ENCODE assay signal across 11 cellular contexts in genomic region chr2:16246911-16247310, GRCh38.
"Had no signal": no experiment of that assay in that cellular context is flagged by ENCODE, and none has a peak within 500 bp of the region (broad histone marks: within the 10 kb centered on the region; RNA-seq: fewer than 3 reads in every experiment).

No MANE protein-coding gene starts in this region.

- ATAC-seq: HCT116, HepG2 had no signal

- H3K9me3 ChIP-seq: HAP-1 had no signal

- H3K9me3 Mint-ChIP-seq: IgD-negative memory B cell had no signal

- H3K4me3 Mint-ChIP-seq: HFFc6, IgD-negative memory B cell had no signal

- H3K27ac Mint-ChIP-seq: HFFc6, IgD-negative memory B cell had no signal

- H3K27ac ChIP-seq: GM23248, HL-60, KMS-11 had no signal

- FAIRE-seq: HepG2 had no signal

- H3K36me3 Mint-ChIP-seq: IgD-negative memory B cell had no signal

- H3K4me1 ChIP-seq: HAP-1 had no signal

- H3K36me3 ChIP-seq: HAP-1 had no signal

- DNase-seq: GM23248, GOT3, H7, HFFc6, KBM-7 had no signal

- H3K4me3 ChIP-seq: GM23248, HAP-1 had no signal
